Comparison of ENCODE assay signal across 9 cellular contexts in the genomic region with DNA sequence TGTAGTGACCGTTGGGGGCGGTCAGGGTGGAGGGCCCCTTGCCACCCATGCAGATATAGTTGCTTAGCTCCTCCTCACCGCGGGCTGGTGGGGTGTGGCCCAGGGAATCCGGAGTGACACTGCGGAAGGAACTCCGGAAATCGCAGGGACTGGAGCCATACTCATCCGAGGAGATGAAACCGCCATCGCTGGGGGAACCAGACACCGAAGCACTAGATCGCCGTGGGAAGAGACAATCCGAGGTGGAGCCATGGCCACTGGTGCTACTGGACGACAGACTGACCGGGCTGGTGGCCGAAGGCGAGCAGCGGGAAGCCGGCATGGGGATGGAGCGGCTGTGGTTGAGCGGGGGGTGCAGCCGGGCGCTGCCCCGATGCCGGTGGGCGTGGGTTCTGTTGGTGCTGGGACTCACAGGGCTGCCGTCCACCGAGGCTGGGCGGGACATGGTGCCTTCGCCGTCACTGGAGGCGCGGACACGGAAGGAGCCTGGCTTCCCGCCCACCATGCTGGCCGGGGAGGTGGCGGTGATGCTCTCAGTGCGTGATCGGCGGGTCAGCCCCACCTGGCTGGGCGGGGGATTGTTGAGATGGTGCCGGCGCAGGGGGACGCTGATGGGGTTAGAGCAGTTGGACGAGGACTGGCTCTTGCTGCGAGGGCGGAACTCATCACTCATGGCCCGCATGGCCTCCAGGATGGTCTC. TPM values are rescaled to one million over a fixed set of nuclear protein-coding genes. Genes with fewer than 3 reads are reported as not detected.
DNase-seq lines count a peak whose midpoint lies in the region; ATAC-seq, FAIRE-seq and TF ChIP-seq lines count a peak whose summit lies in the region.
"Had no signal": no experiment of that assay in that cellular context is flagged by ENCODE, and none has a peak within 500 bp of the region (broad histone marks: within the 10 kb centered on the region; RNA-seq: fewer than 3 reads in every experiment).

No MANE protein-coding gene starts in this region.

- TF ChIP-seq CTCF in D721Med (IDR thresholded peaks at IDR 0.05; ENCODE audit: insufficient read depth, missing control alignments) = no peak
- no peak for TF ChIP-seq CTCF in cardiac muscle cell (IDR thresholded peaks at IDR 0.05; ENCODE audit: low read depth, low read length)

- no peak for FAIRE-seq in D721Med (lab: Jason Lieb, UNC)
- FAIRE-seq: colon had no signal

- no peaks in the 10 kb centered on the region for H3K27me3 ChIP-seq in cardiac muscle cell

- no peak overlapping the region for H3K27ac Mint-ChIP-seq in T-helper 17 cell

- H3K4me1 Mint-ChIP-seq in T-helper 17 cell = peaks cover 18% of the 10 kb centered on the region

- H3K27me3 Mint-ChIP-seq in T-helper 17 cell = peaks cover 6% of the 10 kb centered on the region

- H3K4me1 ChIP-seq in cardiac muscle cell (ENCODE audit: low read depth) = peaks cover 35% of the 10 kb centered on the region

- H3K9me3 ChIP-seq in T-helper 17 cell (ENCODE audit: control insufficient read depth, low read length, poor library complexity, severe bottlenecking) = no peaks in the 10 kb centered on the region
- no peaks in the 10 kb centered on the region for H3K9me3 ChIP-seq in cardiac muscle cell (ENCODE audit: low read depth)

- DNase-seq in D721Med (ENCODE audit: insufficient read length, low spot score) (peak; percentile 79), T-helper 17 cell (no peak), cardiac muscle cell (ENCODE audit: low read depth in 1 of 2, low spot score in 1 of 2) (no peak), sciatic nerve (ENCODE audit: low spot score) (peak; percentile 59), DMS153 (lab: John Stamatoyannopoulos, UW) (no peak), glomerular visceral epithelial cell (ENCODE audit: extremely low spot score) (no peak)

- intact Hi-C loops in sciatic nerve (cut with DNase I) = loop anchor here (10.0 kb wide), 1 partner anchor 573 kb away; no protein-coding TSS in a partner anchor

- H3K4me3 ChIP-seq in cardiac muscle cell = peak overlapping the region; percentile 92

- no peaks in the 10 kb centered on the region for H3K36me3 Mint-ChIP-seq in T-helper 17 cell (ENCODE audit: low read depth)

- no peak overlapping the region for H3K27ac ChIP-seq in cardiac muscle cell

- H3K4me3 Mint-ChIP-seq in T-helper 17 cell = peak overlapping the region; percentile 63

- H3K36me3 ChIP-seq in cardiac muscle cell = no peaks in the 10 kb centered on the region

- ATAC-seq in T-helper 17 cell (no peak), sciatic nerve (no peak), HG02884 (IDR thresholded peaks at IDR 0.05; ENCODE audit: unreplicated experiment) (no peak), HG03039 (IDR thresholded peaks at IDR 0.05; ENCODE audit: unreplicated experiment) (no peak)

RNA-seq across cellular contexts. Expression of a gene that starts 2.2 kb away (rescaled TPM):
- total RNA-seq in T-helper 17 cell = 1 to 10 TPM in 1 of 2 donors, under 1 TPM in 1; 0.90 to 6.2 TPM
- 18.5 and 40.4 TPM in 2 replicates for total RNA-seq in cardiac muscle cell
- 4.1 and 11.5 TPM in 2 replicates for polyA plus RNA-seq in cardiac muscle cell
- total RNA-seq in sciatic nerve = 33.8 TPM

RNA-seq across cellular contexts. Expression of a gene that starts 38.4 kb away (rescaled TPM):
- total RNA-seq in T-helper 17 cell (10 to 100 TPM; 41.5 to 42.0 TPM), cardiac muscle cell (3.6 and 6.3 TPM in 2 replicates), sciatic nerve (66.0 TPM)
- polyA plus RNA-seq in cardiac muscle cell = 12.9 and 17.8 TPM in 2 replicates

Comparison
In these comparisons a context has a peak if more than half of its experiments do, and no peak if none do; other contexts are left out.
1. DNase-seq: peak in D721Med (single experiment) and sciatic nerve (single experiment); none in T-helper 17 cell (0 of 3), cardiac muscle cell (0 of 2), DMS153 (single experiment) and glomerular visceral epithelial cell (single experiment).